In genomic region chr17:2243953-2244352, GRCh38 we compare ENCODE assay signal across 1 cellular context.
TF ChIP-seq lines count a peak whose summit lies in the region.

No MANE protein-coding gene starts in this region.

TF ChIP-seq in endothelial cell of umbilical vein, 7 proteins besides CTCF, POLR2A, EP300 and RAD21 (continued from another document):
- TF ChIP-seq MAX (IDR thresholded peaks at IDR 0.05; ENCODE audit: insufficient read depth, insufficient read length) (no peak), MYC (IDR thresholded peaks at IDR 0.05; ENCODE audit: low read depth, low read length) (no peak), FOS (IDR thresholded peaks at IDR 0.05; ENCODE audit: borderline replicate concordance, insufficient read depth, low read length) (no peak)
